Comparison of ENCODE assay signal across 8 cellular contexts in the genomic region with DNA sequence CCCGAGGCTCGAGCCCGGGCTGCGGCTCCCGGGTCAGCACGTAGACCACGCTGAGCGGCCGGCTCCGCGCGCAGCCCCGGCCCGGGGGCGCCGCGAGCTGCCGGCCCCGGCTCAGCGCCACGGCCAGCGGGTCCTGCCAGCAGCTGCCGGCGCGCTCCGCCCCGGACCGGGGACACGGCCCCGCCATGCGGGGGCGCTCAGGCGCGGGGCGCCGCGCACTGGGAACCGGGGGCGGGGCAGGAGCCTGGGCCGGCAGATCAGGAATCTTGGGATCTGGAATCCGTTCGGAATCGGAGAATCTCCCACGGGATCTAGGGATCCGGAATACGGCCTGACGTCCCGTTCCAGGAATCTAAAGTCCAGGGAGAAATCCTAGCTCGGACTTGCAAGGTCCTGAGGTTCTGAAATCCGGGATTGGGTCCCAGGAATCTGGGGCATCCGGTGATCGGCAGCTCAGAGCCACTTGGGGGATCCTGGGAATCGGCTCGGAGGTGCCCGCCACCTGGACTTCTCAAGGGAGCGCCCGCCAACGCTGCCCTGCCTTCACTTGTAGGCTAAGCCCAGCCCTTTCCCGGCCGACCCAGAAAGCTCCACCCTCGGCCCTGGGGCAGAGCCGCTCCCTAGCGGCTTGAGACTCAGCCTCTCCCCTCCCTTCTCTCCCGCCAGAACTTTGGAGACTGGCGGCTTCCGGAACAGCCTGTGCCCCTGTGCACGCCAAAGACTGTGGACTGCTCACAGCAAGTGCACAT. TPM values are rescaled to one million over a fixed set of nuclear protein-coding genes. Genes with fewer than 3 reads are reported as not detected.
DNase-seq lines count a peak whose midpoint lies in the region; ATAC-seq and TF ChIP-seq lines count a peak whose summit lies in the region.

A gene with protein sequence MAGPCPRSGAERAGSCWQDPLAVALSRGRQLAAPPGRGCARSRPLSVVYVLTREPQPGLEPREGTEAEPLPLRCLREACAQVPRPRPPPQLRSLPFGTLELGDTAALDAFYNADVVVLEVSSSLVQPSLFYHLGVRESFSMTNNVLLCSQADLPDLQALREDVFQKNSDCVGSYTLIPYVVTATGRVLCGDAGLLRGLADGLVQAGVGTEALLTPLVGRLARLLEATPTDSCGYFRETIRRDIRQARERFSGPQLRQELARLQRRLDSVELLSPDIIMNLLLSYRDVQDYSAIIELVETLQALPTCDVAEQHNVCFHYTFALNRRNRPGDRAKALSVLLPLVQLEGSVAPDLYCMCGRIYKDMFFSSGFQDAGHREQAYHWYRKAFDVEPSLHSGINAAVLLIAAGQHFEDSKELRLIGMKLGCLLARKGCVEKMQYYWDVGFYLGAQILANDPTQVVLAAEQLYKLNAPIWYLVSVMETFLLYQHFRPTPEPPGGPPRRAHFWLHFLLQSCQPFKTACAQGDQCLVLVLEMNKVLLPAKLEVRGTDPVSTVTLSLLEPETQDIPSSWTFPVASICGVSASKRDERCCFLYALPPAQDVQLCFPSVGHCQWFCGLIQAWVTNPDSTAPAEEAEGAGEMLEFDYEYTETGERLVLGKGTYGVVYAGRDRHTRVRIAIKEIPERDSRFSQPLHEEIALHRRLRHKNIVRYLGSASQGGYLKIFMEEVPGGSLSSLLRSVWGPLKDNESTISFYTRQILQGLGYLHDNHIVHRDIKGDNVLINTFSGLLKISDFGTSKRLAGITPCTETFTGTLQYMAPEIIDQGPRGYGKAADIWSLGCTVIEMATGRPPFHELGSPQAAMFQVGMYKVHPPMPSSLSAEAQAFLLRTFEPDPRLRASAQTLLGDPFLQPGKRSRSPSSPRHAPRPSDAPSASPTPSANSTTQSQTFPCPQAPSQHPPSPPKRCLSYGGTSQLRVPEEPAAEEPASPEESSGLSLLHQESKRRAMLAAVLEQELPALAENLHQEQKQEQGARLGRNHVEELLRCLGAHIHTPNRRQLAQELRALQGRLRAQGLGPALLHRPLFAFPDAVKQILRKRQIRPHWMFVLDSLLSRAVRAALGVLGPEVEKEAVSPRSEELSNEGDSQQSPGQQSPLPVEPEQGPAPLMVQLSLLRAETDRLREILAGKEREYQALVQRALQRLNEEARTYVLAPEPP (N-terminal part only) (minus strand): TSS at position 551 of the 749 bp plus-strand sequence. CDS start 364 bp downstream, at position 187.

- TF ChIP-seq CTCF in AG09309 (IDR thresholded peaks at IDR 0.05; ENCODE audit: control insufficient read depth, insufficient read depth, low read depth, low read length, missing control alignments) (no peak), heart right ventricle (IDR thresholded peaks at IDR 0.05) (peak; percentile 6 to 56 (median 37)), ovary (IDR thresholded peaks at IDR 0.05) (peak in 2 of 3 donors; percentile 43 to 48)

- peak; percentile 69 for TF ChIP-seq POLR2A in ovary (IDR thresholded peaks at IDR 0.05)

- H3K36me3 ChIP-seq in heart right ventricle, result peaks cover 5 to 34% (median 26%) of the 10 kb centered on the region in 9 donors
- no peaks in the 10 kb centered on the region for H3K36me3 ChIP-seq in ovary

- ATAC-seq in GM18867 (IDR thresholded peaks at IDR 0.05; ENCODE audit: unreplicated experiment) (peak; percentile 33), heart right ventricle (peak; percentile 67 to 86 (median 82)), HG03457 (IDR thresholded peaks at IDR 0.05; ENCODE audit: unreplicated experiment) (no peak)

- H3K27ac ChIP-seq in heart right ventricle (peak within 1 kb of the TSS; percentile 97 to 100 (median 98)), ovary (peak within 1 kb of the TSS; percentile 86 to 91)

- H3K9me3 ChIP-seq in heart right ventricle, result no peaks in the 10 kb centered on the region
- H3K9me3 ChIP-seq in ovary, result no peaks in the 10 kb centered on the region

- 0 to 1% methylated on average over 59 to 67 of the region's 67 CpGs for WGBS in heart right ventricle, 2 donors
- WGBS in ovary, 3 donors, result 0 to 1% (median 1%) methylated on average over 50 to 67 of the region's 67 CpGs

- H3K27me3 ChIP-seq in heart right ventricle (no peaks in the 10 kb centered on the region), ovary (no peaks in the 10 kb centered on the region)

- H3K4me3 ChIP-seq in AG09309 (ENCODE audit: control insufficient read depth, low read depth, low read length) (peak within 1 kb of the TSS; percentile 83), heart right ventricle (peak within 1 kb of the TSS; percentile 45 to 90 (median 77)), ovary (peak within 1 kb of the TSS; percentile 89)

- no peak for DNase-seq in AG09309 (ENCODE audit: low read depth)
- peak; percentile 16 for DNase-seq in KG1 (lab: John Stamatoyannopoulos, UW)
- peak; percentile 89 for DNase-seq in RPMI8226
- peak in 47 of 58 donors; percentile 9 to 76 (median 41) for DNase-seq in anterior cingulate cortex (lab: John Stamatoyannopoulos, UW)
- peak; percentile 89 to 90 for DNase-seq in heart right ventricle
- peak; percentile 79 to 89 (median 84) for DNase-seq in ovary

- H3K4me1 ChIP-seq in heart right ventricle, result peaks cover 25 to 60% (median 41%) of the 10 kb centered on the region in 9 donors
- peaks cover 7% of the 10 kb centered on the region for H3K4me1 ChIP-seq in ovary (ENCODE audit: insufficient read depth)

- intact Hi-C loops in heart right ventricle (cut with DNase I), result loop anchor here in 4 of 10 donors (1.0 to 5.0 kb wide), 4 partner anchors 22 to 62 kb away; a partner anchor contains a TSS
- intact Hi-C loops in ovary (cut with DNase I), result no loop called here

- no peak for TF ChIP-seq EP300 in ovary (IDR thresholded peaks at IDR 0.05)

RNA-seq across cellular contexts. Expression of the gene that starts here (rescaled TPM):
- total RNA-seq in heart right ventricle, result 10 to 100 TPM; 18.6 to 71.1 (median 27.1) TPM
- 100 to 1,000 TPM in 1 of 2 donors, 10 to 100 TPM in 1; 58.5 to 179 TPM for polyA plus RNA-seq in heart right ventricle
- 10 to 100 TPM; 10.3 to 45.9 (median 19.0) TPM for total RNA-seq in ovary
- polyA plus RNA-seq in ovary, result 10 to 100 TPM in 1 of 2 donors, 1 to 10 TPM in 1; 5.1 to 14.2 TPM
